In the genomic region with DNA sequence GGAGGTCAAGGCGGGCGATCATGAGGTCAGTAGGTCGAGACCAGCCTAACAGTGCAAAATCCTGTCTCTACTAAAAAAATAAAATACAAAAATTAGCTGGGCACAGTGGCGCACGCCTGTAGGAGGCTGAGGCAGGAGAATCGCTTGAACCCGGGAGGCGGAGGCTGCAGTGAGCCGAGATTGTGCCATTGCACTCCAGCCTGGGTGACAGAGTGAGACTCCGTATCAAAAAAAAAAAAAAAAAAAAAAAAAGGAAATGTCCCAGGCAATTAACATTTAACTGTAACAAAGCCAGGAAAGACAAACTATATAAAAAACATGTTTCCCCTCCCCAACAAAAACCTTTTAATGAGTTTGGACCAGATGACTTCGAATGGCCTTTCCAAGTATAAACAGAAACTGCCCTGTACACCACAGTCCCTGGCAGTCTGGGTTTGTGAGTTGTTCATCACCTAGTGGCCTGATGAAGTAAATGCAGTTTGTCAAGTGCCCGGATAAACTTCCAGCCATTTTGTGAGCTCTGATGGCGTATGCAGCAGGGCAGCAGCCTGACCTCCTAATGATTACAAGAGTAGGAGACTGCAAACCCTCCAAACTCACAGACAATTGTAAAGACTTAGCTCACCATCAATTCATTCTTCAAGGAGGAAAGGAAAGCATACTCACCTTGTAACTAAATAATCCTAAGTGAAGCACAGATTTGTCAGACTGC, we compare ENCODE assay signal across 8 cellular contexts. TPM values are rescaled to one million over a fixed set of nuclear protein-coding genes. Genes with fewer than 3 reads are reported as not detected.
A peak's percentile ranks its signal among the peaks of the same experiment; 100 is the strongest.
DNase-seq lines count a peak whose midpoint lies in the region; ATAC-seq lines count a peak whose summit lies in the region.

No MANE protein-coding gene starts in this region.

- H3K36me3 Mint-ChIP-seq in CD8-positive, alpha-beta memory T cell = peaks cover 5 to 36% (median 22%) of the 10 kb centered on the region in 3 donors
- peaks cover 30 to 45% of the 10 kb centered on the region in 2 donors for H3K36me3 Mint-ChIP-seq in stimulated activated naive B cell treated with anti-CD40 and anti-IgM and Interleukin-4, amounts not matched to agents 10 μg/mL and 1 μg/mL and 100 μg/mL, for 72 hours

- peak overlapping the region; percentile 54 to 86 (median 78) for H3K4me3 Mint-ChIP-seq in CD8-positive, alpha-beta memory T cell
- H3K4me3 Mint-ChIP-seq in stimulated activated naive B cell treated with anti-CD40 and anti-IgM and Interleukin-4, amounts not matched to agents 10 μg/mL and 1 μg/mL and 100 μg/mL, for 72 hours = peak overlapping the region in 1 of 2 donors; percentile 15

- peak; percentile 30 to 79 (median 74) for DNase-seq in CD8-positive, alpha-beta memory T cell
- peak; percentile 58 for DNase-seq in HS-5 (ENCODE audit: low read depth)
- peak; percentile 66 for DNase-seq in NCI-H748 (lab: John Stamatoyannopoulos, UW; ENCODE audit: unreplicated experiment)
- peak; percentile 44 for DNase-seq in activated CD4-positive, alpha-beta T cell treated with anti-CD3 and anti-CD28 coated beads, Interleukin-2, amount 50 U/mL, for 1 hour
- peak; percentile 36 to 58 (median 42) for DNase-seq in effector memory CD4-positive, alpha-beta T cell
- peak; percentile 91 to 94 for DNase-seq in lung microvascular endothelial cell (ENCODE audit: low read depth in 2 of 2)
- peak; percentile 54 for DNase-seq in stimulated activated naive B cell treated with anti-CD40 and anti-IgM and Interleukin-4, amounts not matched to agents 10 μg/mL and 1 μg/mL and 100 μg/mL, for 72 hours

- H3K4me3 ChIP-seq in CD8-positive, alpha-beta memory T cell (ENCODE audit: low read length) = peak overlapping the region; percentile 33
- no peak overlapping the region for H3K4me3 ChIP-seq in effector memory CD4-positive, alpha-beta T cell (ENCODE audit: insufficient read depth, low read depth, low read length, poor library complexity, severe bottlenecking)

- H3K36me3 ChIP-seq in CD8-positive, alpha-beta memory T cell (ENCODE audit: insufficient read depth, low read length) = no peaks in the 10 kb centered on the region
- peaks cover 4% of the 10 kb centered on the region for H3K36me3 ChIP-seq in effector memory CD4-positive, alpha-beta T cell (ENCODE audit: control insufficient read depth, insufficient read depth, low read length)

- H3K9me3 Mint-ChIP-seq in CD8-positive, alpha-beta memory T cell = no peaks in the 10 kb centered on the region
- no peaks in the 10 kb centered on the region for H3K9me3 Mint-ChIP-seq in stimulated activated naive B cell treated with anti-CD40 and anti-IgM and Interleukin-4, amounts not matched to agents 10 μg/mL and 1 μg/mL and 100 μg/mL, for 72 hours

- peak; percentile 74 for ATAC-seq in GM19455 (IDR thresholded peaks at IDR 0.05; ENCODE audit: unreplicated experiment)
- peak; percentile 88 to 91 for ATAC-seq in stimulated activated naive B cell treated with anti-CD40 and anti-IgM and Interleukin-4, amounts not matched to agents 10 μg/mL and 1 μg/mL and 100 μg/mL, for 72 hours (replicated peaks)

- peaks cover 48% of the 10 kb centered on the region for H3K4me1 ChIP-seq in CD8-positive, alpha-beta memory T cell (ENCODE audit: insufficient read depth, low read length)
- peaks cover 26% of the 10 kb centered on the region for H3K4me1 ChIP-seq in effector memory CD4-positive, alpha-beta T cell (ENCODE audit: control insufficient read depth, insufficient read depth, low read length, poor library complexity, severe bottlenecking)

- no peaks in the 10 kb centered on the region for H3K27me3 ChIP-seq in CD8-positive, alpha-beta memory T cell (ENCODE audit: insufficient read depth, low read length, poor library complexity, severe bottlenecking)
- H3K27me3 ChIP-seq in effector memory CD4-positive, alpha-beta T cell (replicated peaks; ENCODE audit: control insufficient read depth, insufficient read depth, low read length, poor library complexity, severe bottlenecking) = no peaks in the 10 kb centered on the region

- H3K27me3 Mint-ChIP-seq in CD8-positive, alpha-beta memory T cell = no peaks in the 10 kb centered on the region
- no peaks in the 10 kb centered on the region for H3K27me3 Mint-ChIP-seq in stimulated activated naive B cell treated with anti-CD40 and anti-IgM and Interleukin-4, amounts not matched to agents 10 μg/mL and 1 μg/mL and 100 μg/mL, for 72 hours

- peak overlapping the region; percentile 12 for H3K27ac ChIP-seq in CD8-positive, alpha-beta memory T cell (ENCODE audit: low read depth, low read length)
- peak overlapping the region; percentile 71 for H3K27ac ChIP-seq in effector memory CD4-positive, alpha-beta T cell (ENCODE audit: insufficient read depth, low read length, poor library complexity, severe bottlenecking)

- POLR2A ChIA-PET in CD8-positive, alpha-beta memory T cell (lab: Charles Lee) = interaction anchor here (0.6 to 5.1 kb wide), 9 partner anchors 11 to 156 kb away, joined by 3 to 45 read pairs (median 7); a partner anchor contains a TSS

- CTCF ChIA-PET in CD8-positive, alpha-beta memory T cell (lab: Charles Lee) = interaction anchor here (0.7 to 9.1 kb wide), 25 partner anchors 8 to 242 kb away, joined by 3 to 105 read pairs (median 4); a partner anchor contains a TSS

- H3K9me3 ChIP-seq in CD8-positive, alpha-beta memory T cell (ENCODE audit: low read length) = no peaks in the 10 kb centered on the region
- no peaks in the 10 kb centered on the region for H3K9me3 ChIP-seq in effector memory CD4-positive, alpha-beta T cell (ENCODE audit: control insufficient read depth, low read length)

- peaks cover 41 to 52% (median 47%) of the 10 kb centered on the region in 3 donors for H3K4me1 Mint-ChIP-seq in CD8-positive, alpha-beta memory T cell
- H3K4me1 Mint-ChIP-seq in stimulated activated naive B cell treated with anti-CD40 and anti-IgM and Interleukin-4, amounts not matched to agents 10 μg/mL and 1 μg/mL and 100 μg/mL, for 72 hours = peaks cover 19 to 30% of the 10 kb centered on the region in 2 donors

- peak overlapping the region; percentile 87 to 99 (median 98) for H3K27ac Mint-ChIP-seq in CD8-positive, alpha-beta memory T cell
- peak overlapping the region; percentile 91 for H3K27ac Mint-ChIP-seq in stimulated activated naive B cell treated with anti-CD40 and anti-IgM and Interleukin-4, amounts not matched to agents 10 μg/mL and 1 μg/mL and 100 μg/mL, for 72 hours

RNA-seq across cellular contexts. Expression of a gene that starts 16.6 kb away (rescaled TPM):
- 100 to 1,000 TPM; 428 to 434 TPM for total RNA-seq in CD8-positive, alpha-beta memory T cell
- polyA plus RNA-seq in CD8-positive, alpha-beta memory T cell = 161 TPM
- 34.9 and 40.3 TPM in 2 replicates for total RNA-seq in lung microvascular endothelial cell

Comparison
In these comparisons a context has a peak if more than half of its experiments do, and no peak if none do; other contexts are left out.
1. DNase-seq: peak in every context shown above with its lines; median percentile 92 in lung microvascular endothelial cell; 74 in CD8-positive, alpha-beta memory T cell; 66 in NCI-H748; 58 in HS-5; 54 in stimulated activated naive B cell treated with anti-CD40 and anti-IgM and Interleukin-4, amounts not matched to agents 10 μg/mL and 1 μg/mL and 100 μg/mL, for 72 hours; 44 in activated CD4-positive, alpha-beta T cell treated with anti-CD3 and anti-CD28 coated beads, Interleukin-2, amount 50 U/mL, for 1 hour; 42 in effector memory CD4-positive, alpha-beta T cell.
2. RNA of a gene that starts 16.6 kb away (total RNA-seq): 428 to 434 TPM in CD8-positive, alpha-beta memory T cell; 34.9 to 40.3 TPM in lung microvascular endothelial cell; every median in the first group is over 10 times any median in the second.